ENCODE assay signal across 8 cellular contexts in the genomic region with DNA sequence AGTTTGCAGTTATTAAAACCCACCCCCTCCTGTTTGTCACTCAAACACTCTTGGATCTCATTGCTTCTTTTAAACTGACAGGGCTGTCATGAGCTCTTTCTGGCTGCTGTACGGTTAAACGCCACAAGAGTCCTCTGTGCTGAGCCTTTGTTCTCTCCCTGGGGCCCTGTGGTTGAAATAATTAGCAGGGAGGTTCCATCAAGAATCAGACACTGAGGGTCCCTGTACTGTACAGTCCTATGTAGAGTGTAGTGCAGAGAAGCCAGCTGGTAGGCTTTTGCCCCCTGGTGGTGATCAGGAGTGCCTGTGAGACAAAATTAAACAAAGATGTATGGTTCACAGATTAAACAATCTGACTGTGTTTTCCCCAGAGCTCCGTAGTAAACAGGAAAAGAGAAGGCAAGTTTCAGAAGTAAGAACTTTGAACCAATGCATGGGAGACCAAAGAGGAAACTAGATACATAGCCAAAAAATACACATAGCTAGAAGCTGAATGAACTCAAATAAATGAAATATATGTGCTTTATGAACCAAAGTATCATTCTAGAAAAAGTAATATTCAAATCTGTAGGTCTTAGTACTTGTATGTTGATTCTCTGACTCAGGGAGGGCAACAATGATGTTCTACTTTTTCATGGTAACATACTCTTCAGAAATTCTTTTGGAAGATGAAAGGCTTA. TPM values are rescaled to one million over a fixed set of nuclear protein-coding genes. Genes with fewer than 3 reads are reported as not detected.
DNase-seq lines count a peak whose midpoint lies in the region; ATAC-seq lines count a peak whose summit lies in the region.

No MANE protein-coding gene starts in this region.

- peak; percentile 81 for ATAC-seq in GM19463 (IDR thresholded peaks at IDR 0.05; ENCODE audit: unreplicated experiment)

- no peaks in the 10 kb centered on the region for H3K9me3 ChIP-seq in effector memory CD4-positive, alpha-beta T cell (ENCODE audit: control insufficient read depth, low read length)

- H3K4me1 ChIP-seq in effector memory CD4-positive, alpha-beta T cell (ENCODE audit: control insufficient read depth, insufficient read depth, low read length, poor library complexity, severe bottlenecking): peaks cover 5% of the 10 kb centered on the region

- H3K4me1 Mint-ChIP-seq in activated CD4-positive, alpha-beta memory T cell treated with anti-CD3 and anti-CD28 coated beads for 36 hours (ENCODE audit: low read depth): peaks cover 18% of the 10 kb centered on the region

- no peaks in the 10 kb centered on the region for H3K27me3 Mint-ChIP-seq in activated CD4-positive, alpha-beta memory T cell treated with anti-CD3 and anti-CD28 coated beads for 36 hours

- H3K36me3 ChIP-seq in effector memory CD4-positive, alpha-beta T cell (ENCODE audit: control insufficient read depth, insufficient read depth, low read length): peaks cover 3% of the 10 kb centered on the region

- no peak overlapping the region for H3K4me3 Mint-ChIP-seq in activated CD4-positive, alpha-beta memory T cell treated with anti-CD3 and anti-CD28 coated beads for 36 hours

- intact Hi-C loops in activated CD4-positive, alpha-beta memory T cell treated with anti-CD3 and anti-CD28 coated beads for 36 hours (cut with micrococcal nuclease): loop anchor here (1.0 to 10.0 kb wide), 7 partner anchors 64 to 347 kb away; a partner anchor contains a TSS

- DNase-seq in CMK (ENCODE audit: low read depth) (peak; percentile 60), HPDE6-E6E7 (ENCODE audit: extremely low spot score) (peak; percentile 36), NCI-H82 (lab: John Stamatoyannopoulos, UW) (peak; percentile 98), midbrain (lab: John Stamatoyannopoulos, UW) (peak; percentile 90)
- DNase-seq in activated CD4-positive, alpha-beta memory T cell treated with anti-CD3 and anti-CD28 coated beads for 36 hours: peak; percentile 75
- peak; percentile 44 to 59 (median 55) for DNase-seq in effector memory CD4-positive, alpha-beta T cell
- peak; percentile 43 to 53 for DNase-seq in stimulated activated CD8-positive, alpha-beta memory T cell treated with anti-CD3 and anti-CD28 coated beads, Interleukin-2, amount 100 ng/mL, for 1 hour (ENCODE audit: low read depth in 2 of 2)

- H3K27ac ChIP-seq in effector memory CD4-positive, alpha-beta T cell (ENCODE audit: insufficient read depth, low read length, poor library complexity, severe bottlenecking): peak overlapping the region; percentile 94

- H3K27ac Mint-ChIP-seq in activated CD4-positive, alpha-beta memory T cell treated with anti-CD3 and anti-CD28 coated beads for 36 hours: no peak overlapping the region

- CTCF ChIA-PET in activated CD4-positive, alpha-beta memory T cell treated with anti-CD3 and anti-CD28 coated beads for 36 hours (lab: Charles Lee): interaction anchor here (0.6 to 7.4 kb wide), 63 partner anchors 8 to 639 kb away, joined by 3 to 381 read pairs (median 5); a partner anchor contains a TSS

- POLR2A ChIA-PET in activated CD4-positive, alpha-beta memory T cell treated with anti-CD3 and anti-CD28 coated beads for 36 hours (lab: Charles Lee): interaction anchor here (0.6 to 2.3 kb wide), 8 partner anchors 9 to 365 kb away, joined by 3 to 18 read pairs (median 4); a partner anchor contains a TSS

- H3K9me3 Mint-ChIP-seq in activated CD4-positive, alpha-beta memory T cell treated with anti-CD3 and anti-CD28 coated beads for 36 hours: peaks cover 3% of the 10 kb centered on the region

- H3K36me3 Mint-ChIP-seq in activated CD4-positive, alpha-beta memory T cell treated with anti-CD3 and anti-CD28 coated beads for 36 hours: peaks cover 3% of the 10 kb centered on the region

- peak overlapping the region; percentile 99 for H3K4me3 ChIP-seq in effector memory CD4-positive, alpha-beta T cell (ENCODE audit: insufficient read depth, low read depth, low read length, poor library complexity, severe bottlenecking)

- no peaks in the 10 kb centered on the region for H3K27me3 ChIP-seq in effector memory CD4-positive, alpha-beta T cell (replicated peaks; ENCODE audit: control insufficient read depth, insufficient read depth, low read length, poor library complexity, severe bottlenecking)

RNA-seq across cellular contexts. Expression of a gene that starts 1.4 kb away (rescaled TPM):
- 10 to 100 TPM; 32.0 to 33.1 TPM for total RNA-seq in activated CD4-positive, alpha-beta memory T cell treated with anti-CD3 and anti-CD28 coated beads for 36 hours

RNA-seq across cellular contexts. Expression of a gene that starts 10.0 kb away (rescaled TPM):
- total RNA-seq in activated CD4-positive, alpha-beta memory T cell treated with anti-CD3 and anti-CD28 coated beads for 36 hours: under 1 TPM; 0.24 to 0.48 TPM

Comparison
In these comparisons a context has a peak if more than half of its experiments do, and no peak if none do; other contexts are left out.
1. Peak in every context shown above with its lines: DNase-seq, ATAC-seq, H3K4me3 ChIP-seq and H3K27ac ChIP-seq.
2. DNase-seq: peak in every context shown above with its lines; median percentile 98 in NCI-H82; 90 in midbrain; 75 in activated CD4-positive, alpha-beta memory T cell treated with anti-CD3 and anti-CD28 coated beads for 36 hours; 60 in CMK; 55 in effector memory CD4-positive, alpha-beta T cell; 48 in stimulated activated CD8-positive, alpha-beta memory T cell treated with anti-CD3 and anti-CD28 coated beads, Interleukin-2, amount 100 ng/mL, for 1 hour; 36 in HPDE6-E6E7.